In the genomic region with DNA sequence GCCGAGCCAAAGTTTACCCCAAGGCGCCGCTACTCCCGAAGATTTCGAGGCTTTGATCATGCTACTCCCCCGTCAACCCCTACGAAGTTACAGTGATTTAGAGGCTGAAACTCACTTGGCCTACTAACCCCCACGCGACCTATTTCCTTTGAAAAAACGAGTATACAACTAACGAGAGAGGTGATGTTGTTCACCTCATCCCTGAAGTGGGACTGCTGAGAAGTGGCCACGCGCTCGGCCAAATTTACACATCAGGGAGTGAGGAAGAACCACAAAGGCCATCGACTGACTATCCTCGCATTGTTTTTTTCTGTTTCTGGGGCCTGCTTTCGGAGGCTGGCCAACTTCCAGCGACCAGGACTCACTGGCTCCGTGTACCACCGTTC, we compare ENCODE assay signal across 10 cellular contexts. TPM values are rescaled to one million over a fixed set of nuclear protein-coding genes. Genes with fewer than 3 reads are reported as not detected.
A peak's percentile ranks its signal among the peaks of the same experiment; 100 is the strongest.
DNase-seq lines count a peak whose midpoint lies in the region; ATAC-seq and FAIRE-seq lines count a peak whose summit lies in the region.
"Had no signal": no experiment of that assay in that cellular context is flagged by ENCODE, and none has a peak within 500 bp of the region (broad histone marks: within the 10 kb centered on the region; RNA-seq: fewer than 3 reads in every experiment).

No MANE protein-coding gene starts in this region.

- H3K4me3 ChIP-seq in CD4-positive, CD25-positive, alpha-beta regulatory T cell (ENCODE audit: low read depth, low read length) = no peak overlapping the region
- H3K4me3 ChIP-seq: neural progenitor cell had no signal

- peaks cover 0 to 5% (median 0%) of the 10 kb centered on the region in 4 donors for H3K4me1 Mint-ChIP-seq in CD4-positive, CD25-positive, alpha-beta regulatory T cell
- no peaks in the 10 kb centered on the region for H3K4me1 Mint-ChIP-seq in central memory CD8-positive, alpha-beta T cell
- H3K4me1 Mint-ChIP-seq in naive B cell = peaks cover 5 to 11% (median 8%) of the 10 kb centered on the region in 3 donors
- H3K4me1 Mint-ChIP-seq: neural progenitor cell had no signal

- DNase-seq in CD4-positive, CD25-positive, alpha-beta regulatory T cell = peak in 1 of 3 donors; percentile 5
- DNase-seq in central memory CD8-positive, alpha-beta T cell (ENCODE audit: low spot score in 2 of 2) = no peak
- DNase-seq in naive B cell (no peak), RCC 7860 (ENCODE audit: low spot score) (no peak), kidney glomerular epithelial cell (lab: John Stamatoyannopoulos, UW) (no peak), D341Med (ENCODE audit: low spot score) (no peak)
- DNase-seq: COR-L47 had no signal

- peaks cover 0 to 1% (median 0%) of the 10 kb centered on the region in 7 donors for H3K9me3 Mint-ChIP-seq in CD4-positive, CD25-positive, alpha-beta regulatory T cell
- no peaks in the 10 kb centered on the region for H3K9me3 Mint-ChIP-seq in central memory CD8-positive, alpha-beta T cell
- peaks cover 0 to 6% (median 0%) of the 10 kb centered on the region in 7 donors for H3K9me3 Mint-ChIP-seq in naive B cell

- H3K4me3 Mint-ChIP-seq in CD4-positive, CD25-positive, alpha-beta regulatory T cell = peak overlapping the region in 3 of 4 donors; percentile 51 to 83 (median 66)
- H3K4me3 Mint-ChIP-seq in central memory CD8-positive, alpha-beta T cell = peak overlapping the region; percentile 32
- H3K4me3 Mint-ChIP-seq in naive B cell = peak overlapping the region in 7 of 8 donors; percentile 69 to 86 (median 84)
- H3K4me3 Mint-ChIP-seq: neural progenitor cell had no signal

- H3K27me3 ChIP-seq in CD4-positive, CD25-positive, alpha-beta regulatory T cell (ENCODE audit: control insufficient read depth, insufficient read depth, low read length) = peaks cover 2% of the 10 kb centered on the region

- H3K36me3 ChIP-seq in CD4-positive, CD25-positive, alpha-beta regulatory T cell (ENCODE audit: control insufficient read depth, insufficient read depth, low read length) = no peaks in the 10 kb centered on the region
- H3K36me3 ChIP-seq: neural progenitor cell had no signal

- peaks cover 14% of the 10 kb centered on the region for H3K27me3 Mint-ChIP-seq in CD4-positive, CD25-positive, alpha-beta regulatory T cell
- peaks cover 9% of the 10 kb centered on the region for H3K27me3 Mint-ChIP-seq in central memory CD8-positive, alpha-beta T cell
- H3K27me3 Mint-ChIP-seq in naive B cell = peaks cover 4 to 15% (median 13%) of the 10 kb centered on the region in 3 donors

- no peak for FAIRE-seq in RCC 7860 (lab: Jason Lieb, UNC)

- H3K36me3 Mint-ChIP-seq in CD4-positive, CD25-positive, alpha-beta regulatory T cell = no peaks in the 10 kb centered on the region
- no peaks in the 10 kb centered on the region for H3K36me3 Mint-ChIP-seq in central memory CD8-positive, alpha-beta T cell (ENCODE audit: insufficient read depth)
- H3K36me3 Mint-ChIP-seq in naive B cell = no peaks in the 10 kb centered on the region
- H3K36me3 Mint-ChIP-seq: neural progenitor cell had no signal

- H3K27ac ChIP-seq in CD4-positive, CD25-positive, alpha-beta regulatory T cell (ENCODE audit: insufficient read depth, low read length, poor library complexity, severe bottlenecking) = no peak overlapping the region
- H3K27ac ChIP-seq: neural progenitor cell had no signal

- H3K27ac Mint-ChIP-seq in CD4-positive, CD25-positive, alpha-beta regulatory T cell = no peak overlapping the region
- H3K27ac Mint-ChIP-seq in central memory CD8-positive, alpha-beta T cell (ENCODE audit: low read depth) = no peak overlapping the region
- peak overlapping the region in 2 of 6 donors; percentile 22 to 88 for H3K27ac Mint-ChIP-seq in naive B cell
- H3K27ac Mint-ChIP-seq: neural progenitor cell had no signal

- ATAC-seq in CD4-positive, CD25-positive, alpha-beta regulatory T cell (ENCODE audit: low read depth in 2 of 2) = peak in 1 of 2 donors; percentile 22
- ATAC-seq in HG02798 (IDR thresholded peaks at IDR 0.05; ENCODE audit: poor library complexity, unreplicated experiment) = peak; percentile 15
- no peak for ATAC-seq in central memory CD8-positive, alpha-beta T cell (replicated peaks; ENCODE audit: extremely low read depth, poor library complexity, severe bottlenecking)
- ATAC-seq in naive B cell (ENCODE audit: low read depth in 2 of 2) = peak in 1 of 2 donors; percentile 28
- no peak for ATAC-seq in GM21528 (IDR thresholded peaks at IDR 0.05; ENCODE audit: low FRiP score, unreplicated experiment)

- no peaks in the 10 kb centered on the region for H3K9me3 ChIP-seq in CD4-positive, CD25-positive, alpha-beta regulatory T cell (ENCODE audit: control insufficient read depth in 2 of 2, low read length in 2 of 2)

- peaks cover 7% of the 10 kb centered on the region for H3K4me1 ChIP-seq in CD4-positive, CD25-positive, alpha-beta regulatory T cell (ENCODE audit: control insufficient read depth, insufficient read depth, low read length, poor library complexity, severe bottlenecking)
- H3K4me1 ChIP-seq: neural progenitor cell had no signal

RNA-seq across cellular contexts. Expression of gene PGRMC1, which starts 37.7 kb away (rescaled TPM):
- 17.9 TPM for total RNA-seq in CD4-positive, CD25-positive, alpha-beta regulatory T cell
- polyA plus RNA-seq in CD4-positive, CD25-positive, alpha-beta regulatory T cell = 10 to 100 TPM; 20.3 to 26.3 (median 22.3) TPM
- 10 to 100 TPM in 4 of 6 donors, 1 to 10 TPM in 2; 7.1 to 14.9 (median 10.8) TPM for polyA plus RNA-seq in naive B cell (ENCODE audit: low read depth in 6 of 6)

Comparison
In these comparisons a context has a peak if more than half of its experiments do, and no peak if none do; other contexts are left out.
1. H3K4me3 Mint-ChIP-seq: peak in every context shown above with its lines; median percentile 84 in naive B cell; 66 in CD4-positive, CD25-positive, alpha-beta regulatory T cell; 32 in central memory CD8-positive, alpha-beta T cell.